In genomic region chr10:92810934-92811532, GRCh38 we compare ENCODE assay signal across 1 cellular context.
TF ChIP-seq lines count a peak whose summit lies in the region.

No MANE protein-coding gene starts in this region.

TF ChIP-seq in IMR-90, 13 proteins besides CTCF, POLR2A, EP300 and RAD21 (continued from another document):
- no peak for TF ChIP-seq USF2 (IDR thresholded peaks at IDR 0.05; ENCODE audit: low read depth, low read length)
- TF ChIP-seq RCOR1 (IDR thresholded peaks at IDR 0.05; ENCODE audit: insufficient replicate concordance, low read length) = no peak
- TF ChIP-seq CHD1 (IDR thresholded peaks at IDR 0.05; ENCODE audit: low read depth, low read length) = no peak
